Comparison of ENCODE assay signal across 13 cellular contexts in the genomic region with DNA sequence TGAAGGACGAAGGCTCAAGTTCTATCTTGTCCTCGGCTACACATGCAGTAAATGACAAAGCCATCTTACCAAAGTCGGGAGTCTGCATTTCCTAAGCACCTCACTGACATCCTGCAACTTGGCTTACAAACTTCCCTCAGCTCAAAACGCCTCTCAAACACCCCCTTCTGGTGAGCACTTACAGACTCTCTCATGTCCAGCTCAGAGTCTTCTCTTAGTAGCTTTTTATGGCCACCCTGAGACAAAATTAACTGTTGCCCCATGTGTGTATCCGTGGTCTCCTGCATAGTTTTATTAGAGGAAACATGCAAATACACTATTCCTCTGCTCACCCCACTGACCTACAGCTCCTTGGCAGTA.
DNase-seq lines count a peak whose midpoint lies in the region; ATAC-seq, FAIRE-seq and TF ChIP-seq lines count a peak whose summit lies in the region.
"Had no signal": no experiment of that assay in that cellular context is flagged by ENCODE, and none has a peak within 500 bp of the region (broad histone marks: within the 10 kb centered on the region; RNA-seq: fewer than 3 reads in every experiment).

No MANE protein-coding gene starts in this region.

- ATAC-seq in PC-3 (no peak), GM21717 (IDR thresholded peaks at IDR 0.05; ENCODE audit: unreplicated experiment) (no peak)

- no peak overlapping the region for H3K4ac ChIP-seq in neuronal stem cell (ENCODE audit: low read length)

- H3K14ac ChIP-seq in neuronal stem cell (ENCODE audit: low read length) = no peak overlapping the region

- no peak overlapping the region for H3K4me2 ChIP-seq in GM23248 (ENCODE audit: unreplicated experiment)
- H3K4me2 ChIP-seq in PC-3 (ENCODE audit: low read length) = no peak overlapping the region
- H3K4me2 ChIP-seq in neuronal stem cell (ENCODE audit: insufficient read depth, low read length, poor library complexity, severe bottlenecking) = no peak overlapping the region

- H3K18ac ChIP-seq in neuronal stem cell (ENCODE audit: low read length) = no peak overlapping the region

- no peak for DNase-seq in AG09309 (ENCODE audit: low read depth)
- peak; percentile 29 for DNase-seq in GM23248
- DNase-seq in PC-3 = peak; percentile 29
- DNase-seq in fibroblast of the aortic adventitia (ENCODE audit: low read depth) = peak; percentile 23
- no peak for DNase-seq in neuronal stem cell (ENCODE audit: low spot score)
- no peak for DNase-seq in kidney
- DNase-seq in activated naive CD4-positive, alpha-beta T cell (lab: John Stamatoyannopoulos, UW) = no peak
- DNase-seq: activated CD4-positive, alpha-beta T cell treated with anti-CD3 and anti-CD28 coated beads, Interleukin-2, amount 50 U/mL, for 48 hours; effector memory CD4-positive, alpha-beta T cell; NCI-H1694 treated with DMSO at 0.1 percent for 48 hours; stimulated activated CD4-positive, alpha-beta T cell treated with anti-CD3 and anti-CD28 coated beads, Interleukin-12 subunit alpha, Interleukin-12 subunit beta, amount 100 ng/mL, for 4 hours had no signal

- H3K27me3 ChIP-seq in GM23248 (replicated peaks; ENCODE audit: insufficient read depth) (0 out of 2 replicates have a peak, but pooled peaks cover 3% of the 10 kb centered on the region), PC-3 (ENCODE audit: low read length) (no peaks in the 10 kb centered on the region), neuronal stem cell (ENCODE audit: control insufficient read depth in 3 of 3, insufficient read depth in 3 of 3, low read depth in 1 of 3, low read length in 3 of 3) (no peaks in the 10 kb centered on the region)

- no peaks in the 10 kb centered on the region for H3K36me3 ChIP-seq in GM23248 (ENCODE audit: low read depth)
- H3K36me3 ChIP-seq in PC-3 (ENCODE audit: low read depth, low read length) = no peaks in the 10 kb centered on the region
- H3K36me3 ChIP-seq in neuronal stem cell (replicated peaks in 1 of 2; ENCODE audit: control insufficient read depth in 2 of 2, insufficient read depth in 2 of 2, low read length in 2 of 2) = no peaks in the 10 kb centered on the region
- no peaks in the 10 kb centered on the region for H3K36me3 ChIP-seq in kidney (ENCODE audit: control insufficient read depth in 1 of 2, insufficient read depth in 2 of 2, low read length in 2 of 2)

- no peaks in the 10 kb centered on the region for H3K9me2 ChIP-seq in GM23248 (ENCODE audit: insufficient read depth)
- H3K9me2 ChIP-seq in PC-3 (replicated peaks; ENCODE audit: low read length) = no peaks in the 10 kb centered on the region

- no peak overlapping the region for H4K8ac ChIP-seq in neuronal stem cell (ENCODE audit: low read depth, low read length)

- no peak for FAIRE-seq in kidney (lab: Jason Lieb, UNC)

- H4K91ac ChIP-seq in neuronal stem cell (ENCODE audit: low read depth, low read length, poor library complexity) = no peak overlapping the region

- CTCF ChIA-PET in PC-3 (lab: Charles Lee) = no interaction called here

- H2BK15ac ChIP-seq in neuronal stem cell (ENCODE audit: low read length) = no peak overlapping the region

- no peak overlapping the region for H2BK12ac ChIP-seq in neuronal stem cell (ENCODE audit: low read length)

- H3K27ac ChIP-seq in GM23248 = no peak overlapping the region
- H3K27ac ChIP-seq in PC-3 (ENCODE audit: low read length) = no peak overlapping the region
- no peak overlapping the region for H3K27ac ChIP-seq in neuronal stem cell (replicated peaks; ENCODE audit: low read length)
- no peak overlapping the region for H3K27ac ChIP-seq in kidney (ENCODE audit: low read depth in 2 of 2, low read length in 2 of 2)
- H3K27ac ChIP-seq: C4-2B had no signal

- peak; percentile 11 for TF ChIP-seq CTCF in AG09309 (IDR thresholded peaks at IDR 0.05; ENCODE audit: control insufficient read depth, insufficient read depth, low read depth, low read length, missing control alignments)
- no peak for TF ChIP-seq CTCF in PC-3 (conservative IDR thresholded peaks at IDR 0.05; ENCODE audit: low read depth, low read length)
- TF ChIP-seq CTCF in fibroblast of the aortic adventitia (IDR thresholded peaks at IDR 0.05; ENCODE audit: insufficient read depth, low read length) = peak; percentile 14
- TF ChIP-seq CTCF in kidney (IDR thresholded peaks at IDR 0.05; ENCODE audit: borderline replicate concordance, extremely low read depth, insufficient read depth) = no peak

- POLR2A ChIA-PET in PC-3 (lab: Charles Lee; ENCODE audit: unreplicated experiment) = no interaction called here

- H3K9ac ChIP-seq in GM23248 = no peak overlapping the region
- no peak overlapping the region for H3K9ac ChIP-seq in PC-3 (ENCODE audit: low read length)
- no peak overlapping the region for H3K9ac ChIP-seq in neuronal stem cell (ENCODE audit: low read depth, low read length, poor library complexity)
- no peak overlapping the region for H3K9ac ChIP-seq in kidney (ENCODE audit: low read length in 2 of 2)

- no peaks in the 10 kb centered on the region for H3F3A ChIP-seq in GM23248 (ENCODE audit: insufficient read depth)
- H3F3A ChIP-seq in PC-3 (ENCODE audit: low read length, unreplicated experiment) = no peaks in the 10 kb centered on the region

- intact Hi-C loops in PC-3 (cut with micrococcal nuclease) (no loop called here), kidney (cut with DNase I) (no loop called here)

- H2BK120ac ChIP-seq in neuronal stem cell (ENCODE audit: low read depth, low read length) = no peak overlapping the region

- 29 to 31% methylated on average over 5 of the region's 5 CpGs for WGBS in GM23248 (ENCODE audit: low coverage in 1 of 2, low lambda C conversion rate in 2 of 2, missing lambda C conversion rate in 2 of 2), 2 experiments
- no CpG with 5 or more reads among the region's 5 CpGs for WGBS in neuronal stem cell (ENCODE audit: extremely low coverage in 2 of 2, insufficient read length in 2 of 2, insufficient replicate concordance in 1 of 2), 2 donors

- H2AK5ac ChIP-seq in neuronal stem cell (ENCODE audit: low read depth, low read length) = no peak overlapping the region

- no TSS peak for BruUV-seq in PC-3 (replicated peaks; lab: Mats Ljungman, UMichigan)

- no peak overlapping the region for H3K23ac ChIP-seq in neuronal stem cell (ENCODE audit: low read depth, low read length, poor library complexity)

- H3K9me3 ChIP-seq in GM23248 (ENCODE audit: low read depth) (no peaks in the 10 kb centered on the region), PC-3 (ENCODE audit: low read length) (0 out of 2 replicates have a peak, but pooled peaks cover 4% of the 10 kb centered on the region), neuronal stem cell (replicated peaks in 1 of 2; ENCODE audit: control insufficient read depth in 2 of 2, insufficient read depth in 1 of 2, low read depth in 1 of 2, low read length in 2 of 2) (no peaks in the 10 kb centered on the region), kidney (ENCODE audit: control insufficient read depth in 1 of 2, low read length in 2 of 2) (no peaks in the 10 kb centered on the region)

- H3K79me2 ChIP-seq in GM23248 (ENCODE audit: insufficient read depth) (no peaks in the 10 kb centered on the region), PC-3 (ENCODE audit: low read length) (no peaks in the 10 kb centered on the region)

- H4K20me1 ChIP-seq in GM23248 (ENCODE audit: insufficient read depth) (no peaks in the 10 kb centered on the region), PC-3 (ENCODE audit: low read length) (no peaks in the 10 kb centered on the region)

- in situ Hi-C loops in GM23248 (cut with MboI) = no loop called here

- H2AFZ ChIP-seq in GM23248 (no peak overlapping the region), PC-3 (ENCODE audit: low read length) (no peak overlapping the region), neuronal stem cell (ENCODE audit: low read length) (no peak overlapping the region)

- H2BK5ac ChIP-seq in neuronal stem cell (ENCODE audit: low read length) = no peak overlapping the region

- H3K4me3 ChIP-seq in AG09309 (ENCODE audit: control insufficient read depth, low read depth, low read length) (no peak overlapping the region), GM23248 (no peak overlapping the region), PC-3 (ENCODE audit: low read length) (no peak overlapping the region), fibroblast of the aortic adventitia (ENCODE audit: low read depth, low read length) (no peak overlapping the region), neuronal stem cell (ENCODE audit: low read length in 2 of 2) (no peak overlapping the region), kidney (ENCODE audit: low read length in 2 of 2) (no peak overlapping the region)

- no peaks in the 10 kb centered on the region for H3K4me1 ChIP-seq in GM23248 (ENCODE audit: insufficient read depth)
- H3K4me1 ChIP-seq in PC-3 (ENCODE audit: insufficient read depth, low read length) = no peaks in the 10 kb centered on the region
- no peaks in the 10 kb centered on the region for H3K4me1 ChIP-seq in neuronal stem cell (ENCODE audit: control insufficient read depth in 2 of 2, insufficient read depth in 1 of 2, low read depth in 1 of 2, low read length in 2 of 2)
- no peaks in the 10 kb centered on the region for H3K4me1 ChIP-seq in kidney (ENCODE audit: control insufficient read depth in 1 of 2, insufficient read depth in 1 of 2, low read depth in 1 of 2, low read length in 2 of 2)

- H3K79me1 ChIP-seq in neuronal stem cell (ENCODE audit: low read depth, low read length) = no peaks in the 10 kb centered on the region

Comparison
In these comparisons a context has a peak if more than half of its experiments do, and no peak if none do; other contexts are left out.
1. DNase-seq: peak in GM23248 (single experiment), PC-3 (single experiment) and fibroblast of the aortic adventitia (single experiment); none in AG09309 (single experiment), neuronal stem cell (single experiment), kidney (single experiment) and activated naive CD4-positive, alpha-beta T cell (0 of 4).
2. CTCF ChIP-seq: peak in AG09309 (single experiment) and fibroblast of the aortic adventitia (single experiment); none in PC-3 (single experiment) and kidney (single experiment).